8 cellular contexts compared by ENCODE assay signal in the genomic region with DNA sequence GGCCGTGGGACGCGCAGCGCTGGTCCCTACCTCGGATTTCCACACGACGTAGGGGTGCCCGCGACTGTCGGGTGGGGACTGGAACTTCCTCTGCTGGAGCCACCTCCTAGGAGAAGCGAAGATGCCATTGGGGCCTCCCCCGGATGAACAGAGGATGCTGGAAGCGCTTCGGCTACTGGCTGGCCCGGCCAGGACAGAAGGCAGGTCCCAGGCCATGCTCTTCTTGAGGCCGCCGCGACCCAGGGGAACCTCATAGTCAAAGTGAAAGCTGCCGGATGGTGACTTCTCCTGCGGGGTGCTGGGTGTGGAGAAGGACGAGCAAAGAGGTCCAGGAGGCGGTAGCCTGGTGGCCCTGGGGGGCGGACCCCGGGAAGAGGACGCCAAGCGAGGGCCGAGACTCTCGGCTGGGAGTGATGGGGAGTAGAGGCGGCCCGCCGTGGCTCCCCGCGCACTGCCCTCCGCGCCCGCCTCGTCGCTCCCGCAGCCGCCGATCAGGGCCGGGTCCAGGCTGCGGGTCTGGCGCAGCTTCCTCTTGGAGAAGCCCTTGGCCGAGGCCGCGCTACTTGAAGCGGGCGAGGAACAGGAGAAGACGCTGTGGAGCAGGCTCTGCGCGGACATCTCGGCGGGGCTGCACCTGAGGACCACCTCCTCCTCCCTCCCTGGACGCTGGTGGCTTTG. TPM values are rescaled to one million over a fixed set of nuclear protein-coding genes. Genes with fewer than 3 reads are reported as not detected.
A peak's percentile ranks its signal among the peaks of the same experiment; 100 is the strongest.
DNase-seq lines count a peak whose midpoint lies in the region; ATAC-seq and TF ChIP-seq lines count a peak whose summit lies in the region.

No MANE protein-coding gene starts in this region.

- H3K9me2 ChIP-seq in hepatocyte (replicated peaks; ENCODE audit: insufficient read depth): no peaks in the 10 kb centered on the region

- TF ChIP-seq CTCF in GM10266 (IDR thresholded peaks at IDR 0.05; ENCODE audit: control insufficient read depth, insufficient read depth, low read depth, missing control alignments): no peak
- TF ChIP-seq CTCF in activated CD8-positive, alpha-beta T cell treated with anti-CD3 and anti-CD28 coated beads for 36 hours (IDR thresholded peaks at IDR 0.05): no peak
- TF ChIP-seq CTCF in hepatocyte (IDR thresholded peaks at IDR 0.05; ENCODE audit: poor library complexity): no peak

- WGBS in hepatocyte (ENCODE audit: low lambda C conversion rate, missing lambda C conversion rate): 49% methylated on average over 53 of the region's 55 CpGs

- POLR2A ChIA-PET in activated CD8-positive, alpha-beta T cell treated with anti-CD3 and anti-CD28 coated beads for 36 hours (lab: Charles Lee): no interaction called here

- no peaks in the 10 kb centered on the region for H3K4me1 ChIP-seq in hepatocyte (ENCODE audit: insufficient read depth)

- H3K4me1 Mint-ChIP-seq in activated CD8-positive, alpha-beta T cell treated with anti-CD3 and anti-CD28 coated beads for 36 hours (ENCODE audit: low read depth): peaks cover 2% of the 10 kb centered on the region
- no peaks in the 10 kb centered on the region for H3K4me1 Mint-ChIP-seq in immature natural killer cell

- no peak overlapping the region for H3K27ac Mint-ChIP-seq in activated CD8-positive, alpha-beta T cell treated with anti-CD3 and anti-CD28 coated beads for 36 hours
- H3K27ac Mint-ChIP-seq in immature natural killer cell: no peak overlapping the region

- peaks cover 9% of the 10 kb centered on the region for H3K79me2 ChIP-seq in hepatocyte

- no peaks in the 10 kb centered on the region for H3K9me3 ChIP-seq in hepatocyte (ENCODE audit: low read depth)

- peak overlapping the region; percentile 26 for H3K4me3 ChIP-seq in hepatocyte

- no peak overlapping the region for H3K27ac ChIP-seq in hepatocyte

- intact Hi-C loops in activated CD8-positive, alpha-beta T cell treated with anti-CD3 and anti-CD28 coated beads for 36 hours (cut with micrococcal nuclease): loop anchor here (10.0 kb wide), 1 partner anchor 130 kb away; no protein-coding TSS in a partner anchor
- intact Hi-C loops in sciatic nerve (cut with DNase I): no loop called here

- peaks cover 5% of the 10 kb centered on the region for H3K27me3 ChIP-seq in hepatocyte

- CTCF ChIA-PET in activated CD8-positive, alpha-beta T cell treated with anti-CD3 and anti-CD28 coated beads for 36 hours (lab: Charles Lee): interaction anchor here (1.1 kb wide), 1 partner anchor 13 kb away, joined by 3 read pairs; no protein-coding TSS in a partner anchor

- H3K36me3 ChIP-seq in hepatocyte (replicated peaks; ENCODE audit: insufficient read depth, low read depth): no peaks in the 10 kb centered on the region

- no peaks in the 10 kb centered on the region for H4K20me1 ChIP-seq in hepatocyte (ENCODE audit: insufficient read depth, poor library complexity, severe bottlenecking)

- H3K36me3 Mint-ChIP-seq in activated CD8-positive, alpha-beta T cell treated with anti-CD3 and anti-CD28 coated beads for 36 hours (ENCODE audit: low read depth): no peaks in the 10 kb centered on the region
- no peaks in the 10 kb centered on the region for H3K36me3 Mint-ChIP-seq in immature natural killer cell

- H3K4me3 Mint-ChIP-seq in activated CD8-positive, alpha-beta T cell treated with anti-CD3 and anti-CD28 coated beads for 36 hours: no peak overlapping the region
- no peak overlapping the region for H3K4me3 Mint-ChIP-seq in immature natural killer cell

- H3K27me3 Mint-ChIP-seq in activated CD8-positive, alpha-beta T cell treated with anti-CD3 and anti-CD28 coated beads for 36 hours: peaks cover 41% of the 10 kb centered on the region
- H3K27me3 Mint-ChIP-seq in immature natural killer cell (ENCODE audit: low read depth in 3 of 3): peaks cover 3 to 12% (median 4%) of the 10 kb centered on the region in 3 donors

- no peak for ATAC-seq in activated CD8-positive, alpha-beta T cell treated with anti-CD3 and anti-CD28 coated beads for 36 hours
- ATAC-seq in sciatic nerve: peak; percentile 22

- H3K4me2 ChIP-seq in hepatocyte: peak overlapping the region; percentile 85

- no peak overlapping the region for H2AFZ ChIP-seq in hepatocyte

- DNase-seq in GM10266 (ENCODE audit: extremely low spot score) (peak; percentile 19), hepatocyte (ENCODE audit: low spot score) (peak; percentile 18), sciatic nerve (ENCODE audit: low spot score) (no peak), NCI-H345 treated with DMSO at 0.1 percent for 48 hours (lab: John Stamatoyannopoulos, UW; ENCODE audit: unreplicated experiment) (no peak), immature natural killer cell (no peak), KG1 (lab: John Stamatoyannopoulos, UW) (no peak), NCI-H446 (lab: John Stamatoyannopoulos, UW) (no peak)
- peak; percentile 2 for DNase-seq in activated CD8-positive, alpha-beta T cell treated with anti-CD3 and anti-CD28 coated beads for 36 hours

- H3K9me3 Mint-ChIP-seq in activated CD8-positive, alpha-beta T cell treated with anti-CD3 and anti-CD28 coated beads for 36 hours: no peaks in the 10 kb centered on the region
- H3K9me3 Mint-ChIP-seq in immature natural killer cell: no peaks in the 10 kb centered on the region

RNA-seq across cellular contexts. Expression of gene ARHGAP6, which starts 1.4 kb away (rescaled TPM):
- total RNA-seq in activated CD8-positive, alpha-beta T cell treated with anti-CD3 and anti-CD28 coated beads for 36 hours: not detected
- 6.9 and 7.9 TPM in 2 replicates for total RNA-seq in hepatocyte
- 4.9 and 6.4 TPM in 2 replicates for polyA plus RNA-seq in hepatocyte
- 13.8 TPM for total RNA-seq in sciatic nerve
- under 1 TPM in 1 of 3 donors, not detected in 2; 0.11 TPM for polyA plus RNA-seq in immature natural killer cell

Comparison
In these comparisons a context has a peak if more than half of its experiments do, and no peak if none do; other contexts are left out.
1. DNase-seq: peak in GM10266 (single experiment), activated CD8-positive, alpha-beta T cell treated with anti-CD3 and anti-CD28 coated beads for 36 hours (single experiment) and hepatocyte (single experiment); none in sciatic nerve (single experiment), NCI-H345 treated with DMSO at 0.1 percent for 48 hours (single experiment), immature natural killer cell (0 of 3), KG1 (single experiment) and NCI-H446 (0 of 2).